In the genomic region with DNA sequence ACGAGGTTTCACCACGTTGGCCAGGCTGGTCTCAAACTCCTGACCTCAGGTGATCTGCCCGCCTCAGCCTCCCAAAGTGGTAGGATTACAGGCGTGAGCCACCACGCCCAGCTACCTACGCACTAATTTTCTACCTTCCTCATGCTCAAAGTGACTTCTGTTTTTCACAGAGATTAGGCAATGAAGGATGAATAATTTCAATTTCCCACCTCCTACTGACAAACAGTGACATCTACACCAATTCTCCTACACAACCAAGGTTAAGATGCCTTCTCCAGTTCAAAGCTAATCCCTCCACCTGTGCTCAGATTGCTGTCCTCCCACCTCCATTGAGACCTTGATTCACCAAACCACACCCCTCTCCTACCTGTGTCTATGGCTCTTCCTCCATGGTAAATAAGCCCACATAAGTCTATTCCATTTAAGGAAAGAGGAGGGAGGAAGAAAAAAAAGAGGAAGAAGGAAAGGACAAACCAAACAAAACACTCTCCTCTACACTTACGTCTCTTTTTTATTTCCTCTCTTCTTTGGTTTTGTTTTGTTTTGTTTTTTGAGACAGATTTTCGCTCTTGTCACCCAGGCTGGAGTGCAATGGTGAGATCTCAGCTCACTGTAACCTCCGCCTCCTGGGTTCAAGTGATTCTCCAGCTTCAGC, we compare ENCODE assay signal across 1 cellular context.
TF ChIP-seq lines count a peak whose summit lies in the region.

No MANE protein-coding gene starts in this region.

TF ChIP-seq in HEK293, 187 proteins besides CTCF, POLR2A, EP300 and RAD21:
- TF ChIP-seq, protein P1, sequence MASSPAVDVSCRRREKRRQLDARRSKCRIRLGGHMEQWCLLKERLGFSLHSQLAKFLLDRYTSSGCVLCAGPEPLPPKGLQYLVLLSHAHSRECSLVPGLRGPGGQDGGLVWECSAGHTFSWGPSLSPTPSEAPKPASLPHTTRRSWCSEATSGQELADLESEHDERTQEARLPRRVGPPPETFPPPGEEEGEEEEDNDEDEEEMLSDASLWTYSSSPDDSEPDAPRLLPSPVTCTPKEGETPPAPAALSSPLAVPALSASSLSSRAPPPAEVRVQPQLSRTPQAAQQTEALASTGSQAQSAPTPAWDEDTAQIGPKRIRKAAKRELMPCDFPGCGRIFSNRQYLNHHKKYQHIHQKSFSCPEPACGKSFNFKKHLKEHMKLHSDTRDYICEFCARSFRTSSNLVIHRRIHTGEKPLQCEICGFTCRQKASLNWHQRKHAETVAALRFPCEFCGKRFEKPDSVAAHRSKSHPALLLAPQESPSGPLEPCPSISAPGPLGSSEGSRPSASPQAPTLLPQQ (tag by site-specific recombination; IDR thresholded peaks at IDR 0.05) = no peak
- TF ChIP-seq EGR2 (tag by site-specific recombination; IDR thresholded peaks at IDR 0.05; ENCODE audit: low read depth) (peak; percentile 68), ZNF510 (tag by site-specific recombination; IDR thresholded peaks at IDR 0.05; ENCODE audit: insufficient replicate concordance) (no peak), ZFHX2 (tag by site-specific recombination; conservative IDR thresholded peaks at IDR 0.05) (no peak; the same call in 1 of the 2 replicates), ZXDB (tag by site-specific recombination; IDR thresholded peaks at IDR 0.05) (no peak), ZNF239 (tag by site-specific recombination; IDR thresholded peaks at IDR 0.05) (no peak)
- TF ChIP-seq, protein P2, sequence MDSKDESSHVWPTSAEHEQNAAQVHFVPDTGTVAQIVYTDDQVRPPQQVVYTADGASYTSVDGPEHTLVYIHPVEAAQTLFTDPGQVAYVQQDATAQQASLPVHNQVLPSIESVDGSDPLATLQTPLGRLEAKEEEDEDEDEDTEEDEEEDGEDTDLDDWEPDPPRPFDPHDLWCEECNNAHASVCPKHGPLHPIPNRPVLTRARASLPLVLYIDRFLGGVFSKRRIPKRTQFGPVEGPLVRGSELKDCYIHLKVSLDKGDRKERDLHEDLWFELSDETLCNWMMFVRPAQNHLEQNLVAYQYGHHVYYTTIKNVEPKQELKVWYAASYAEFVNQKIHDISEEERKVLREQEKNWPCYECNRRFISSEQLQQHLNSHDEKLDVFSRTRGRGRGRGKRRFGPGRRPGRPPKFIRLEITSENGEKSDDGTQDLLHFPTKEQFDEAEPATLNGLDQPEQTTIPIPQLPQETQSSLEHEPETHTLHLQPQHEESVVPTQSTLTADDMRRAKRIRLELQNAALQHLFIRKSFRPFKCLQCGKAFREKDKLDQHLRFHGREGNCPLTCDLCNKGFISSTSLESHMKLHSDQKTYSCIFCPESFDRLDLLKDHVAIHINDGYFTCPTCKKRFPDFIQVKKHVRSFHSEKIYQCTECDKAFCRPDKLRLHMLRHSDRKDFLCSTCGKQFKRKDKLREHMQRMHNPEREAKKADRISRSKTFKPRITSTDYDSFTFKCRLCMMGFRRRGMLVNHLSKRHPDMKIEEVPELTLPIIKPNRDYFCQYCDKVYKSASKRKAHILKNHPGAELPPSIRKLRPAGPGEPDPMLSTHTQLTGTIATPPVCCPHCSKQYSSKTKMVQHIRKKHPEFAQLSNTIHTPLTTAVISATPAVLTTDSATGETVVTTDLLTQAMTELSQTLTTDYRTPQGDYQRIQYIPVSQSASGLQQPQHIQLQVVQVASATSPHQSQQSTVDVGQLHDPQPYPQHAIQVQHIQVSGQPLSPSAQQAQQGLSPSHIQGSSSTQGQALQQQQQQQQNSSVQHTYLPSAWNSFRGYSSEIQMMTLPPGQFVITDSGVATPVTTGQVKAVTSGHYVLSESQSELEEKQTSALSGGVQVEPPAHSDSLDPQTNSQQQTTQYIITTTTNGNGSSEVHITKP (tag by site-specific recombination; IDR thresholded peaks at IDR 0.05) = peak; percentile 42; the same call in 1 of the 2 replicates
TF ChIP-seq in HEK293: peak in this region for 2.
